ENCODE assay signal across 8 cellular contexts in the genomic region with DNA sequence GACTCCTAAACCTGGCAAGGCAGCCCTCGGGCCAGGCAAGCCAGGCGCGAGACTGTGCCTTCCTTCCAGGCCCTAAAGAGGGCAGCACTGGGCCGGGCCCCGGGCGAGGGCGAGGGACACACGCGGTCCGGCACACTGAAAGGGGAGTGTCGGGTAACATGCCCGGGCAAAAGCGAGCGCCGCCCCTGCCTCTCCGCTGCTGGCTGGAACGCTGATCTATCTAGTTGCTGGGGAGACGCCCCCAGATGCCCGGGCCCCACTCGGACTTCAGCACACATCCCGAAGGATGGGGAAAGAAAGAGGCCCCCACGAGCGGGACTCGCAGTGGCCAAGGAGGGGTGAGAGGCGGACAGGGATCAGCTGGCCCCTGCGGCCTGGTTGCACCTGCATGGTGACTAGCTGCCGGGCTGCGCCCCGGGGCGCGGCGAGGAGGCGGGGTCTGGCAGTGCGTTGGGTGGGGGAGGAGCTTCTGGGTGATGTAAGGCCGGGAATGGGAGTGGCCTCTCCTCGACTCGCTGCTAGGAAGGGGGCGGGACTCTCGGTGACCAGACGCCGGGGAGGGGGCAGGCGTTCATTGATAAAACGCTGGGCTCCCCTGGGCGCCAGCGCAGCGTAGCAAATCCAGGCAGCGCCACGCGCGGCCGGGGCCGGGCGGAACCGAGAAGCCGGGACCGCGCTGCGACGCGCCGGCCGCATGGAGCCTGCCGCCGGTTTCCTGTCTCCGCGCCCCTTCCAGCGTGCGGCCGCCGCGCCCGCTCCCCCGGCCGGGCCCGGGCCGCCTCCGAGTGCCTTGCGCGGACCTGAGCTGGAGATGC. TPM values are rescaled to one million over a fixed set of nuclear protein-coding genes. Genes with fewer than 3 reads are reported as not detected.
DNase-seq lines count a peak whose midpoint lies in the region; ATAC-seq and TF ChIP-seq lines count a peak whose summit lies in the region.

Gene PLK3, plus strand, starts transcription at position 608 of the 815 bp plus-strand sequence. Its CDS starts 87 bp downstream, at position 695.

- H3K27me3 ChIP-seq in CD4-positive, CD25-positive, alpha-beta regulatory T cell (ENCODE audit: control insufficient read depth, insufficient read depth, low read length) = no peaks in the 10 kb centered on the region
- no peaks in the 10 kb centered on the region for H3K27me3 ChIP-seq in left lung

- DNase-seq in CD4-positive, CD25-positive, alpha-beta regulatory T cell = peak; percentile 98 to 99 (median 99)
- DNase-seq in NCI-H748 treated with DMSO at 0.1 percent for 48 hours (lab: John Stamatoyannopoulos, UW) (peak; percentile 95), left lung (peak; percentile 99)
- DNase-seq in activated CD4-positive, alpha-beta T cell treated with anti-CD3 and anti-CD28 coated beads, Interleukin-2, amount 50 U/mL, for 24 hours (ENCODE audit: low read depth in 1 of 2, low spot score in 1 of 2) = peak; percentile 94 to 98
- DNase-seq in stimulated activated CD4-positive, alpha-beta T cell treated with anti-CD3 and anti-CD28 coated beads, Interleukin-2, amount 100 ng/mL, for 48 hours = peak; percentile 97

- peak within 1 kb of the TSS; percentile 92 for H3K4me3 ChIP-seq in CD4-positive, CD25-positive, alpha-beta regulatory T cell (ENCODE audit: low read depth, low read length)
- H3K4me3 ChIP-seq in left lung = peak within 1 kb of the TSS; percentile 84 to 97

- intact Hi-C loops in dendritic cell treated with granulocyte-macrophage colony-stimulating factor and Interleukin-4, amounts not matched to agents 40 ng/mL and 50 ng/mL, for 4 days (cut with micrococcal nuclease) = loop anchor here (1.0 to 5.0 kb wide), 3 partner anchors 9 to 32 kb away; no protein-coding TSS in a partner anchor
- intact Hi-C loops in left lung (cut with DNase I) = no loop called here

- peaks cover 29% of the 10 kb centered on the region for H3K36me3 ChIP-seq in CD4-positive, CD25-positive, alpha-beta regulatory T cell (ENCODE audit: control insufficient read depth, insufficient read depth, low read length)
- H3K36me3 ChIP-seq in left lung = peaks cover 0 to 30% of the 10 kb centered on the region in 2 donors

- peak; percentile 83 to 86 for ATAC-seq in CD4-positive, CD25-positive, alpha-beta regulatory T cell (ENCODE audit: low read depth in 2 of 2)
- ATAC-seq in GM19395 (IDR thresholded peaks at IDR 0.05; ENCODE audit: unreplicated experiment) = peak; percentile 91
- ATAC-seq in HG03565 (IDR thresholded peaks at IDR 0.05; ENCODE audit: unreplicated experiment) = peak; percentile 69
- peak; percentile 96 for ATAC-seq in left lung

- H3K36me3 Mint-ChIP-seq in CD4-positive, CD25-positive, alpha-beta regulatory T cell = peaks cover 23% of the 10 kb centered on the region
- H3K36me3 Mint-ChIP-seq in dendritic cell treated with granulocyte-macrophage colony-stimulating factor and Interleukin-4, amounts not matched to agents 40 ng/mL and 50 ng/mL, for 4 days (ENCODE audit: low read depth) = peaks cover 41% of the 10 kb centered on the region

- H3K9me3 Mint-ChIP-seq in CD4-positive, CD25-positive, alpha-beta regulatory T cell = peaks cover 0 to 1% (median 0%) of the 10 kb centered on the region in 7 donors
- no peaks in the 10 kb centered on the region for H3K9me3 Mint-ChIP-seq in dendritic cell treated with granulocyte-macrophage colony-stimulating factor and Interleukin-4, amounts not matched to agents 40 ng/mL and 50 ng/mL, for 4 days

- H3K27ac ChIP-seq in CD4-positive, CD25-positive, alpha-beta regulatory T cell (ENCODE audit: insufficient read depth, low read length, poor library complexity, severe bottlenecking) = peak within 1 kb of the TSS; percentile 89
- peak within 1 kb of the TSS; percentile 89 to 98 for H3K27ac ChIP-seq in left lung

- H3K9me3 ChIP-seq in CD4-positive, CD25-positive, alpha-beta regulatory T cell (ENCODE audit: control insufficient read depth in 2 of 2, low read length in 2 of 2) = no peaks in the 10 kb centered on the region
- no peaks in the 10 kb centered on the region for H3K9me3 ChIP-seq in left lung

- peaks cover 4 to 43% (median 21%) of the 10 kb centered on the region in 4 donors for H3K4me1 Mint-ChIP-seq in CD4-positive, CD25-positive, alpha-beta regulatory T cell
- peaks cover 52% of the 10 kb centered on the region for H3K4me1 Mint-ChIP-seq in dendritic cell treated with granulocyte-macrophage colony-stimulating factor and Interleukin-4, amounts not matched to agents 40 ng/mL and 50 ng/mL, for 4 days (ENCODE audit: low read depth)

- peak; percentile 89 to 92 for TF ChIP-seq CTCF in left lung (IDR thresholded peaks at IDR 0.05)

- H3K4me1 ChIP-seq in CD4-positive, CD25-positive, alpha-beta regulatory T cell (ENCODE audit: control insufficient read depth, insufficient read depth, low read length, poor library complexity, severe bottlenecking) = peaks cover 41% of the 10 kb centered on the region
- H3K4me1 ChIP-seq in left lung = peaks cover 2 to 45% of the 10 kb centered on the region in 2 donors

- H3K27ac Mint-ChIP-seq in CD4-positive, CD25-positive, alpha-beta regulatory T cell = peak within 1 kb of the TSS; percentile 97 to 99 (median 99)
- H3K27ac Mint-ChIP-seq in dendritic cell treated with granulocyte-macrophage colony-stimulating factor and Interleukin-4, amounts not matched to agents 40 ng/mL and 50 ng/mL, for 4 days = peak within 1 kb of the TSS; percentile 99

- H3K27me3 Mint-ChIP-seq in CD4-positive, CD25-positive, alpha-beta regulatory T cell = no peaks in the 10 kb centered on the region
- H3K27me3 Mint-ChIP-seq in dendritic cell treated with granulocyte-macrophage colony-stimulating factor and Interleukin-4, amounts not matched to agents 40 ng/mL and 50 ng/mL, for 4 days = no peaks in the 10 kb centered on the region

- peak within 1 kb of the TSS; percentile 93 to 99 (median 97) for H3K4me3 Mint-ChIP-seq in CD4-positive, CD25-positive, alpha-beta regulatory T cell
- peak within 1 kb of the TSS; percentile 96 for H3K4me3 Mint-ChIP-seq in dendritic cell treated with granulocyte-macrophage colony-stimulating factor and Interleukin-4, amounts not matched to agents 40 ng/mL and 50 ng/mL, for 4 days

RNA-seq across cellular contexts. Expression of gene PLK3, which starts in this region (rescaled TPM):
- total RNA-seq in CD4-positive, CD25-positive, alpha-beta regulatory T cell = 539 TPM
- 10 to 100 TPM; 28.2 to 48.9 (median 43.8) TPM for polyA plus RNA-seq in CD4-positive, CD25-positive, alpha-beta regulatory T cell
- total RNA-seq in left lung = 10 to 100 TPM; 33.0 to 47.2 TPM

Comparison
In these comparisons a context has a peak if more than half of its experiments do, and no peak if none do; other contexts are left out.
1. Peak in every context shown above with its lines: DNase-seq, ATAC-seq, H3K4me3 ChIP-seq and H3K27ac ChIP-seq.
2. RNA of gene PLK3 (total RNA-seq): 539 TPM in CD4-positive, CD25-positive, alpha-beta regulatory T cell (single experiment); 33.0 to 47.2 TPM in left lung; every median in the first group is over 10 times any median in the second.